In the genomic region with DNA sequence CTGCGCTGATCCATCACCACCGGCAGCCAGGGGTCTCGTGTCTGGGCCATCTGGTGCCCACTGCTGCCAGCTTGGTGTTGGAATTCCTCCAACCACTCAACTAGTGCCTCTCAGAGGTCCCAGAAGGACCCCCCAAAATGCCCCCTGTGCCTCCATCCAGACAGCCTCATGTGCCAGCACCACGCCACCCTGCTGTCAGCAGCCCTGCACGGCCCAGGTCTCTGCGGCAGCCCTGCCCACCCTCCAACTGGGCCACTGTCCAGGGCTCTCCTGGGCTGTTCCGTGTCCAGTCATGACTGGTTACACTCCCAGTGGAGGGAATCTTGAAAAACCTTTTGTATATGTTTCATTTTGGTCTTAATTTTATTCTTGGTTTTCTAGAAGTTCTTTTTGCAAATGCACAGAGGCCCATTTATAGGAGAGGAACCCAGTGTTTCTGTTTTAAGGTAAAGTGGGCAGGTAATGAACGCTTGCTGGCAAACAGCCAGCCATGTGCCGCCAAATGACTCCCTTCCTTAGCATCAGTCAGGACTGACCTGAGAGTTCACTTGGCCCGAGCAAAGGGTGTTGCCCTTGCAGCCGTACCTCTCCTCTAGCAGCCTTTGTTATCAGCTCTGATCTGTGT, we compare ENCODE assay signal across 17 cellular contexts. TPM values are rescaled to one million over a fixed set of nuclear protein-coding genes. Genes with fewer than 3 reads are reported as not detected.
"Had no signal": no experiment of that assay in that cellular context is flagged by ENCODE, and none has a peak within 500 bp of the region (broad histone marks: within the 10 kb centered on the region; RNA-seq: fewer than 3 reads in every experiment).

No MANE protein-coding gene starts in this region.

- H3K27ac Mint-ChIP-seq: activated CD8-positive, alpha-beta memory T cell treated with anti-CD3 and anti-CD28 coated beads, Interleukin-2, amount 10 ng/mL, durations not matched to agents 7 days and 5 days; activated naive CD8-positive, alpha-beta T cell treated with anti-CD3 and anti-CD28 coated beads for 36 hours; activated T-cell treated with anti-CD3 and anti-CD28 coated beads, Interleukin-2, amount 50 U/mL, for 24 hours had no signal

- H3K9me3 Mint-ChIP-seq: activated naive CD8-positive, alpha-beta T cell treated with anti-CD3 and anti-CD28 coated beads for 36 hours; activated T-cell treated with anti-CD3 and anti-CD28 coated beads, Interleukin-2, amount 50 U/mL, for 24 hours had no signal

- H3K4me1 Mint-ChIP-seq: activated CD8-positive, alpha-beta memory T cell treated with anti-CD3 and anti-CD28 coated beads, Interleukin-2, amount 10 ng/mL, durations not matched to agents 7 days and 5 days; activated naive CD8-positive, alpha-beta T cell treated with anti-CD3 and anti-CD28 coated beads for 36 hours had no signal

- H3K36me3 Mint-ChIP-seq: activated CD8-positive, alpha-beta memory T cell treated with anti-CD3 and anti-CD28 coated beads, Interleukin-2, amount 10 ng/mL, durations not matched to agents 7 days and 5 days; activated naive CD8-positive, alpha-beta T cell treated with anti-CD3 and anti-CD28 coated beads for 36 hours had no signal

- H3K27me3 Mint-ChIP-seq: activated CD8-positive, alpha-beta memory T cell treated with anti-CD3 and anti-CD28 coated beads, Interleukin-2, amount 10 ng/mL, durations not matched to agents 7 days and 5 days; activated naive CD8-positive, alpha-beta T cell treated with anti-CD3 and anti-CD28 coated beads for 36 hours; activated T-cell treated with anti-CD3 and anti-CD28 coated beads, Interleukin-2, amount 50 U/mL, for 24 hours had no signal

- DNase-seq: activated CD4-positive, alpha-beta T cell treated with anti-CD3 and anti-CD28 coated beads for 1 hour; activated CD4-positive, alpha-beta T cell treated with anti-CD3 and anti-CD28 coated beads, Interleukin-2, amount 50 U/mL, for 48 hours; activated CD8-positive, alpha-beta memory T cell treated with anti-CD3 and anti-CD28 coated beads, Interleukin-2, amount 10 ng/mL, durations not matched to agents 7 days and 5 days; activated effector memory CD4-positive, alpha-beta T cell treated with anti-CD3 and anti-CD28 coated beads, Interleukin-2, amount 50 U/mL, for 16 hours; activated naive CD8-positive, alpha-beta T cell treated with anti-CD3 and anti-CD28 coated beads for 36 hours; activated T-cell treated with anti-CD3 and anti-CD28 coated beads, Interleukin-2, amount 50 U/mL, for 24 hours; colonic mucosa; effector CD4-positive, alpha-beta T cell; midbrain; posterior cingulate gyrus; T-helper 9 cell had no signal

- H3K4me3 Mint-ChIP-seq: activated CD8-positive, alpha-beta memory T cell treated with anti-CD3 and anti-CD28 coated beads, Interleukin-2, amount 10 ng/mL, durations not matched to agents 7 days and 5 days; activated naive CD8-positive, alpha-beta T cell treated with anti-CD3 and anti-CD28 coated beads for 36 hours; activated T-cell treated with anti-CD3 and anti-CD28 coated beads, Interleukin-2, amount 50 U/mL, for 24 hours had no signal

- H3K27ac ChIP-seq: colonic mucosa, gastroesophageal sphincter, neutrophil, right atrium auricular region, vagina had no signal

RNA-seq across cellular contexts. Expression of a gene that starts 34.6 kb away (rescaled TPM):
- total RNA-seq: activated naive CD8-positive, alpha-beta T cell treated with anti-CD3 and anti-CD28 coated beads for 36 hours; epithelial cell of proximal tubule; kidney epithelial cell; vagina had no signal
